1 cellular context compared by ENCODE assay signal in the genomic region with DNA sequence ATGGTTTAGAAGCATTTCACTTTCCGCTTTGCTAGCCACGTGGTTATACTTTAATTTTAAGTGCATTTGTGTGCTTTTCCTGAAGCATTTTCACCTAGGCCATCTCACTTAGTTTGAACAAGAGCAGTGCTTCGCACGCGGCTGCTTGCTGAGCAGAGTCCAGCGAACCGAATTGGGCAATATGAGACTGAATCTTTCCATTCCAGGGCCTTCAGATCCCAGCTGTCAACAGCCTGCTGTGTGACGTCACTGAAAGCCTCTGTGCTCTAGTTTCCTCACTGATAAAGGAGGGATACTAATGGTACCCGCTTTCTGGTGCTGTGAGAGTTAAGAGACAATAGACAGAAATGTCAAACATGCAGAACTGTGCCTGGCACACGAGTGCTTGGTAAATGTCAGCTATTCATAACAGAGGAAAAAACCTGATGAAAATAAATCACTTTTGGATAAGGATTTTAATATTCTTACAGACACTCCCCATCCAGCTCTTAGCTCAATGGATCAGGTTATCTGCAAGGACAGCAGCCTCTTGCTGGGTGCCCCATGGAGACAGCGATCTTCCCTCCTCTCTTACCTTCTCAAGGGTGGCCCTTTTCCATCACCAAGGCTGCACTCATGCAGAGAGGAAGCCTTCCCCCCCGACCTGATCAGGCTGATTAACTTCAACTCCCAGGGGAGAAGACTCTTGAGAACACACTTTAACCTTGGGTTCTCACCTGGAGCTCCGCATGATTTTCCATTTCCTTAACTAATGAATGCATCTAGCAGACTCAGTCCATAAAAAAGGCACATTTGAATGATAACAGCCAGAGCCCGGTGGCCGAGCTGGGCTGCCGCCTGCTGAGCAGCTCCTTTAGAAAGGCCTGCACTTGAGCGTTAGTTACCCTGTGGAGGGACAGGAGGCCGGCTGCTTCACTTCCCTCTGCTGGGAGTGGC.
TF ChIP-seq lines count a peak whose summit lies in the region.

No MANE protein-coding gene starts in this region.

TF ChIP-seq in liver, 16 proteins besides CTCF, POLR2A, EP300 and RAD21 (continued from another document):
- TF ChIP-seq TAF1 (conservative IDR thresholded peaks at IDR 0.05) (no peak), FOXA1 (IDR thresholded peaks at IDR 0.05) (peak; percentile 65), NR2F2 (IDR thresholded peaks at IDR 0.05) (no peak), FOXA2 (IDR thresholded peaks at IDR 0.05) (peak; percentile 64), SP1 (IDR thresholded peaks at IDR 0.05) (peak; percentile 98), GABPA (IDR thresholded peaks at IDR 0.05 in 1 of 2, conservative IDR thresholded peaks at IDR 0.05 in 1 of 2) (no peak), HNF4A (conservative IDR thresholded peaks at IDR 0.05) (peak; percentile 97), RXRA (IDR thresholded peaks at IDR 0.05) (peak; percentile 68 to 91), YY1 (IDR thresholded peaks at IDR 0.05) (peak; percentile 76), EGR1 (IDR thresholded peaks at IDR 0.05; ENCODE audit: low read depth in 2 of 2) (peak; percentile 83 to 89), HNF4G (IDR thresholded peaks at IDR 0.05) (peak; percentile 84)
- TF ChIP-seq, protein P1, sequence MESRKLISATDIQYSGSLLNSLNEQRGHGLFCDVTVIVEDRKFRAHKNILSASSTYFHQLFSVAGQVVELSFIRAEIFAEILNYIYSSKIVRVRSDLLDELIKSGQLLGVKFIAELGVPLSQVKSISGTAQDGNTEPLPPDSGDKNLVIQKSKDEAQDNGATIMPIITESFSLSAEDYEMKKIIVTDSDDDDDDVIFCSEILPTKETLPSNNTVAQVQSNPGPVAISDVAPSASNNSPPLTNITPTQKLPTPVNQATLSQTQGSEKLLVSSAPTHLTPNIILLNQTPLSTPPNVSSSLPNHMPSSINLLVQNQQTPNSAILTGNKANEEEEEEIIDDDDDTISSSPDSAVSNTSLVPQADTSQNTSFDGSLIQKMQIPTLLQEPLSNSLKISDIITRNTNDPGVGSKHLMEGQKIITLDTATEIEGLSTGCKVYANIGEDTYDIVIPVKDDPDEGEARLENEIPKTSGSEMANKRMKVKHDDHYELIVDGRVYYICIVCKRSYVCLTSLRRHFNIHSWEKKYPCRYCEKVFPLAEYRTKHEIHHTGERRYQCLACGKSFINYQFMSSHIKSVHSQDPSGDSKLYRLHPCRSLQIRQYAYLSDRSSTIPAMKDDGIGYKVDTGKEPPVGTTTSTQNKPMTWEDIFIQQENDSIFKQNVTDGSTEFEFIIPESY (IDR thresholded peaks at IDR 0.05): peak; percentile 81
- TF ChIP-seq, protein P2, sequence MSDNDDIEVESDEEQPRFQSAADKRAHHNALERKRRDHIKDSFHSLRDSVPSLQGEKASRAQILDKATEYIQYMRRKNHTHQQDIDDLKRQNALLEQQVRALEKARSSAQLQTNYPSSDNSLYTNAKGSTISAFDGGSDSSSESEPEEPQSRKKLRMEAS (IDR thresholded peaks at IDR 0.05): peak; percentile 95
- TF ChIP-seq, protein P3, sequence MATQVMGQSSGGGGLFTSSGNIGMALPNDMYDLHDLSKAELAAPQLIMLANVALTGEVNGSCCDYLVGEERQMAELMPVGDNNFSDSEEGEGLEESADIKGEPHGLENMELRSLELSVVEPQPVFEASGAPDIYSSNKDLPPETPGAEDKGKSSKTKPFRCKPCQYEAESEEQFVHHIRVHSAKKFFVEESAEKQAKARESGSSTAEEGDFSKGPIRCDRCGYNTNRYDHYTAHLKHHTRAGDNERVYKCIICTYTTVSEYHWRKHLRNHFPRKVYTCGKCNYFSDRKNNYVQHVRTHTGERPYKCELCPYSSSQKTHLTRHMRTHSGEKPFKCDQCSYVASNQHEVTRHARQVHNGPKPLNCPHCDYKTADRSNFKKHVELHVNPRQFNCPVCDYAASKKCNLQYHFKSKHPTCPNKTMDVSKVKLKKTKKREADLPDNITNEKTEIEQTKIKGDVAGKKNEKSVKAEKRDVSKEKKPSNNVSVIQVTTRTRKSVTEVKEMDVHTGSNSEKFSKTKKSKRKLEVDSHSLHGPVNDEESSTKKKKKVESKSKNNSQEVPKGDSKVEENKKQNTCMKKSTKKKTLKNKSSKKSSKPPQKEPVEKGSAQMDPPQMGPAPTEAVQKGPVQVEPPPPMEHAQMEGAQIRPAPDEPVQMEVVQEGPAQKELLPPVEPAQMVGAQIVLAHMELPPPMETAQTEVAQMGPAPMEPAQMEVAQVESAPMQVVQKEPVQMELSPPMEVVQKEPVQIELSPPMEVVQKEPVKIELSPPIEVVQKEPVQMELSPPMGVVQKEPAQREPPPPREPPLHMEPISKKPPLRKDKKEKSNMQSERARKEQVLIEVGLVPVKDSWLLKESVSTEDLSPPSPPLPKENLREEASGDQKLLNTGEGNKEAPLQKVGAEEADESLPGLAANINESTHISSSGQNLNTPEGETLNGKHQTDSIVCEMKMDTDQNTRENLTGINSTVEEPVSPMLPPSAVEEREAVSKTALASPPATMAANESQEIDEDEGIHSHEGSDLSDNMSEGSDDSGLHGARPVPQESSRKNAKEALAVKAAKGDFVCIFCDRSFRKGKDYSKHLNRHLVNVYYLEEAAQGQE (IDR thresholded peaks at IDR 0.05): peak; percentile 75
